20 cellular contexts compared by ENCODE assay signal in genomic region chr9:16445141-16445920, GRCh38.
DNase-seq lines count a peak whose midpoint lies in the region; ATAC-seq and TF ChIP-seq lines count a peak whose summit lies in the region.
"Had no signal": no experiment of that assay in that cellular context is flagged by ENCODE, and none has a peak within 500 bp of the region (broad histone marks: within the 10 kb centered on the region; RNA-seq: fewer than 3 reads in every experiment).

No MANE protein-coding gene starts in this region.

- no peaks in the 10 kb centered on the region for H3K9me3 ChIP-seq in right lobe of liver
- no peaks in the 10 kb centered on the region for H3K9me3 ChIP-seq in T-helper 17 cell (ENCODE audit: control insufficient read depth, low read length, poor library complexity, severe bottlenecking)
- H3K9me3 ChIP-seq: neutrophil, vagina had no signal

- DNase-seq in EH (ENCODE audit: low read depth) (peak; percentile 34), NCI-H1092 (lab: John Stamatoyannopoulos, UW) (peak; percentile 3), epithelial cell of prostate (ENCODE audit: low read depth, low spot score) (peak; percentile 69), right lobe of liver (no peak), T-helper 17 cell (no peak), NCI-H1436 treated with DMSO at 0.1 percent for 48 hours (lab: John Stamatoyannopoulos, UW) (no peak), KG1 (lab: John Stamatoyannopoulos, UW) (no peak)
- DNase-seq: activated CD4-positive, CD25-positive, alpha-beta regulatory T cell treated with anti-CD3 and anti-CD28 coated beads, Interleukin-2, amount 50 U/mL, for 72 hours; activated naive CD4-positive, alpha-beta T cell treated with Interleukin-2 at 50 U/mL for 16 hours; brain microvascular endothelial cell; islet precursor cell; NCI-H1694 treated with DMSO at 0.1 percent for 48 hours; NCI-H82; RPMI8226; stimulated activated naive CD4-positive, alpha-beta T cell treated with Interleukin-2 at 50 U/mL for 16 hours had no signal

- H3K27me3 ChIP-seq in right lobe of liver, result no peaks in the 10 kb centered on the region
- H3K27me3 ChIP-seq: brain microvascular endothelial cell, neutrophil, vagina had no signal

- ATAC-seq in right lobe of liver (peak; percentile 77 to 96 (median 94)), T-helper 17 cell (no peak), HG03095 (IDR thresholded peaks at IDR 0.05; ENCODE audit: unreplicated experiment) (no peak)
- ATAC-seq: K562 had no signal

- intact Hi-C loops in right lobe of liver (cut with DNase I), result no loop called here

- H3K4me1 ChIP-seq in right lobe of liver, result peaks cover 0 to 7% (median 0%) of the 10 kb centered on the region in 4 donors

- WGBS in right lobe of liver (ENCODE audit: insufficient coverage, low coverage, low lambda C conversion rate, missing lambda C conversion rate), result 57% methylated on average over 7 of the region's 7 CpGs

- H3K36me3 Mint-ChIP-seq in T-helper 17 cell (ENCODE audit: low read depth), result no peaks in the 10 kb centered on the region

- no peaks in the 10 kb centered on the region for H3K27me3 Mint-ChIP-seq in T-helper 17 cell

- no peak for TF ChIP-seq POLR2A in right lobe of liver (IDR thresholded peaks at IDR 0.05)

- H3K27ac ChIP-seq in epithelial cell of prostate (peak overlapping the region; percentile 47), right lobe of liver (peak overlapping the region in 1 of 3 donors; percentile 45)
- H3K27ac ChIP-seq: brain microvascular endothelial cell, neutrophil, skin epidermis, vagina had no signal

- H3K4me3 Mint-ChIP-seq in T-helper 17 cell, result no peak overlapping the region

- no peak overlapping the region for H3K4me3 ChIP-seq in right lobe of liver
- H3K4me3 ChIP-seq: K562, skin epidermis, vagina had no signal

- no peaks in the 10 kb centered on the region for H3K36me3 ChIP-seq in right lobe of liver
- H3K36me3 ChIP-seq: brain microvascular endothelial cell, neutrophil, vagina had no signal

- H3K27ac Mint-ChIP-seq in T-helper 17 cell, result no peak overlapping the region

- no peaks in the 10 kb centered on the region for H3K4me1 Mint-ChIP-seq in T-helper 17 cell

- TF ChIP-seq CTCF in right lobe of liver (IDR thresholded peaks at IDR 0.05), result no peak

Comparison
In these comparisons a context has a peak if more than half of its experiments do, and no peak if none do; other contexts are left out.
1. DNase-seq: peak in EH (single experiment), NCI-H1092 (single experiment) and epithelial cell of prostate (single experiment); none in right lobe of liver (0 of 3), T-helper 17 cell (0 of 3), NCI-H1436 treated with DMSO at 0.1 percent for 48 hours (single experiment) and KG1 (single experiment).
2. ATAC-seq: peak in right lobe of liver (4 of 4); none in T-helper 17 cell (single experiment) and HG03095 (single experiment).